In genomic region chr12:58395470-58395869, GRCh38 we compare ENCODE assay signal across 21 cellular contexts.
A peak's percentile ranks its signal among the peaks of the same experiment; 100 is the strongest.
DNase-seq lines count a peak whose midpoint lies in the region; ATAC-seq and TF ChIP-seq lines count a peak whose summit lies in the region.
"Had no signal": no experiment of that assay in that cellular context is flagged by ENCODE, and none has a peak within 500 bp of the region (broad histone marks: within the 10 kb centered on the region; RNA-seq: fewer than 3 reads in every experiment).

No MANE protein-coding gene starts in this region.

- no peaks in the 10 kb centered on the region for H3K36me3 Mint-ChIP-seq in MCF 10A (ENCODE audit: insufficient read depth, unreplicated experiment)
- H3K36me3 Mint-ChIP-seq in T-helper 2 cell treated with Interferon-gamma antibody and Interleukin-4, amounts not matched to agents 5 μg/mL and 100 μg/mL, for 36 hours (ENCODE audit: low read depth), result no peaks in the 10 kb centered on the region
- H3K36me3 Mint-ChIP-seq: type B pancreatic cell had no signal

- intact Hi-C loops in MCF 10A (cut with micrococcal nuclease) (no loop called here), breast epithelium (cut with DNase I; ENCODE audit: low total_unique reads) (no loop called here)

- H3K27me3 ChIP-seq in breast epithelium, result no peaks in the 10 kb centered on the region
- no peaks in the 10 kb centered on the region for H3K27me3 ChIP-seq in RWPE2 (ENCODE audit: insufficient read depth, poor library complexity, severe bottlenecking)
- H3K27me3 ChIP-seq: BE2C, body of pancreas, heart right ventricle, spleen had no signal

- ATAC-seq in RWPE2 (ENCODE audit: low read depth) (peak; percentile 42; the same call in 2 of the 3 replicates), HG02571 (IDR thresholded peaks at IDR 0.05; ENCODE audit: unreplicated experiment) (no peak), GM18907 (IDR thresholded peaks at IDR 0.05; ENCODE audit: unreplicated experiment) (no peak)
- ATAC-seq: activated T-cell treated with anti-CD3 and anti-CD28 coated beads, Interleukin-2, amount 50 U/mL, for 72 hours; body of pancreas; heart right ventricle had no signal

- H3K9me3 ChIP-seq in breast epithelium (no peaks in the 10 kb centered on the region), RWPE2 (ENCODE audit: severe bottlenecking) (no peaks in the 10 kb centered on the region)
- H3K9me3 ChIP-seq: BE2C, body of pancreas, Caco-2 had no signal

- no peak for TF ChIP-seq POLR2A in breast epithelium (IDR thresholded peaks at IDR 0.05)

- H3K4me1 ChIP-seq in breast epithelium (no peaks in the 10 kb centered on the region), RWPE2 (ENCODE audit: insufficient read depth, poor library complexity, severe bottlenecking) (no peaks in the 10 kb centered on the region)
- H3K4me1 ChIP-seq: BE2C, body of pancreas, Caco-2, heart right ventricle had no signal

- no peaks in the 10 kb centered on the region for H3K27me3 Mint-ChIP-seq in MCF 10A (ENCODE audit: insufficient read depth, unreplicated experiment)
- H3K27me3 Mint-ChIP-seq in T-helper 2 cell treated with Interferon-gamma antibody and Interleukin-4, amounts not matched to agents 5 μg/mL and 100 μg/mL, for 36 hours (ENCODE audit: low read depth), result no peaks in the 10 kb centered on the region
- H3K27me3 Mint-ChIP-seq: type B pancreatic cell had no signal

- no TSS peak for BruUV-seq in MCF 10A (replicated peaks; lab: Mats Ljungman, UMichigan)

- POLR2A ChIA-PET in MCF 10A (lab: Yijun Ruan, JAX), result interaction anchor here (0.7 kb wide), 1 partner anchor 30 kb away, joined by 4 read pairs; no protein-coding TSS in a partner anchor

- H3K27ac ChIP-seq in breast epithelium, result no peak overlapping the region
- H3K27ac ChIP-seq in RWPE2 (ENCODE audit: poor library complexity, severe bottlenecking), result no peak overlapping the region
- H3K27ac ChIP-seq: body of pancreas, coronary artery, heart right ventricle, spleen had no signal

- H3K36me3 ChIP-seq in breast epithelium (no peaks in the 10 kb centered on the region), RWPE2 (ENCODE audit: low read depth) (no peaks in the 10 kb centered on the region)
- H3K36me3 ChIP-seq: BE2C, heart right ventricle, spleen had no signal

- no peak overlapping the region for H3K27ac Mint-ChIP-seq in MCF 10A (ENCODE audit: low read depth, unreplicated experiment)
- H3K27ac Mint-ChIP-seq in T-helper 2 cell treated with Interferon-gamma antibody and Interleukin-4, amounts not matched to agents 5 μg/mL and 100 μg/mL, for 36 hours, result no peak overlapping the region
- H3K27ac Mint-ChIP-seq: activated T-cell treated with anti-CD3 and anti-CD28 coated beads, Interleukin-2, amount 50 U/mL, for 72 hours; type B pancreatic cell had no signal

- no peak for TF ChIP-seq CTCF in MCF 10A (IDR thresholded peaks at IDR 0.05; ENCODE audit: unreplicated experiment)
- TF ChIP-seq CTCF in breast epithelium (IDR thresholded peaks at IDR 0.05), result no peak
- no peak for TF ChIP-seq CTCF in RWPE2 (IDR thresholded peaks at IDR 0.05; ENCODE audit: poor library complexity, severe bottlenecking)
- TF ChIP-seq CTCF in foreskin fibroblast (IDR thresholded peaks at IDR 0.05; ENCODE audit: low read depth, low read length), result no peak

- no peaks in the 10 kb centered on the region for H3K9me3 Mint-ChIP-seq in MCF 10A (ENCODE audit: unreplicated experiment)
- H3K9me3 Mint-ChIP-seq in T-helper 2 cell treated with Interferon-gamma antibody and Interleukin-4, amounts not matched to agents 5 μg/mL and 100 μg/mL, for 36 hours, result no peaks in the 10 kb centered on the region
- H3K9me3 Mint-ChIP-seq: type B pancreatic cell had no signal

- DNase-seq in MCF 10A (ENCODE audit: unreplicated experiment), result peak; percentile 18
- no peak for DNase-seq in breast epithelium (ENCODE audit: low spot score in 2 of 2)
- no peak for DNase-seq in RWPE2 (ENCODE audit: low spot score)
- peak; percentile 21 to 39 for DNase-seq in foreskin fibroblast
- no peak for DNase-seq in T-helper 2 cell treated with Interferon-gamma antibody and Interleukin-4, amounts not matched to agents 5 μg/mL and 100 μg/mL, for 36 hours (ENCODE audit: low spot score)
- no peak for DNase-seq in NCI-H2107 treated with DMSO at 0.1 percent for 48 hours (lab: John Stamatoyannopoulos, UW; ENCODE audit: unreplicated experiment)
- DNase-seq: 8988T; activated CD4-positive, CD25-positive, alpha-beta regulatory T cell; activated naive CD4-positive, alpha-beta T cell treated with anti-CD3 and anti-CD28 coated beads, Interleukin-2, amount 50 U/mL, for 16 hours; activated T-cell treated with anti-CD3 and anti-CD28 coated beads, Interleukin-2, amount 50 U/mL, for 72 hours; BE2C; body of pancreas; Caco-2; heart right ventricle; NCI-H1436 treated with DMSO at 0.1 percent for 48 hours; spleen had no signal

- H3K4me1 Mint-ChIP-seq in MCF 10A (ENCODE audit: insufficient read depth, unreplicated experiment), result no peaks in the 10 kb centered on the region
- no peaks in the 10 kb centered on the region for H3K4me1 Mint-ChIP-seq in T-helper 2 cell treated with Interferon-gamma antibody and Interleukin-4, amounts not matched to agents 5 μg/mL and 100 μg/mL, for 36 hours (ENCODE audit: low read depth)

- no peak overlapping the region for H3K4me3 ChIP-seq in breast epithelium
- H3K4me3 ChIP-seq in RWPE2 (ENCODE audit: severe bottlenecking), result no peak overlapping the region
- no peak overlapping the region for H3K4me3 ChIP-seq in foreskin fibroblast (ENCODE audit: low read depth in 1 of 2, low read length in 2 of 2)
- H3K4me3 ChIP-seq: body of pancreas, coronary artery, heart right ventricle, lung, spleen had no signal

- H3K4me3 Mint-ChIP-seq in MCF 10A (ENCODE audit: unreplicated experiment), result no peak overlapping the region
- no peak overlapping the region for H3K4me3 Mint-ChIP-seq in T-helper 2 cell treated with Interferon-gamma antibody and Interleukin-4, amounts not matched to agents 5 μg/mL and 100 μg/mL, for 36 hours
- H3K4me3 Mint-ChIP-seq: activated T-cell treated with anti-CD3 and anti-CD28 coated beads, Interleukin-2, amount 50 U/mL, for 72 hours; type B pancreatic cell had no signal

- CTCF ChIA-PET in MCF 10A (lab: Yijun Ruan, JAX), result interaction anchor here (0.6 to 1.2 kb wide), 3 partner anchors 8 to 736 kb away, joined by 3 to 4 read pairs (median 3); no protein-coding TSS in a partner anchor

Comparison
In these comparisons a context has a peak if more than half of its experiments do, and no peak if none do; other contexts are left out.
1. DNase-seq: peak in MCF 10A (single experiment) and foreskin fibroblast (2 of 2); none in breast epithelium (0 of 2), RWPE2 (single experiment), T-helper 2 cell treated with Interferon-gamma antibody and Interleukin-4, amounts not matched to agents 5 μg/mL and 100 μg/mL, for 36 hours (single experiment) and NCI-H2107 treated with DMSO at 0.1 percent for 48 hours (single experiment).